ENCODE assay signal across 8 cellular contexts in the genomic region with DNA sequence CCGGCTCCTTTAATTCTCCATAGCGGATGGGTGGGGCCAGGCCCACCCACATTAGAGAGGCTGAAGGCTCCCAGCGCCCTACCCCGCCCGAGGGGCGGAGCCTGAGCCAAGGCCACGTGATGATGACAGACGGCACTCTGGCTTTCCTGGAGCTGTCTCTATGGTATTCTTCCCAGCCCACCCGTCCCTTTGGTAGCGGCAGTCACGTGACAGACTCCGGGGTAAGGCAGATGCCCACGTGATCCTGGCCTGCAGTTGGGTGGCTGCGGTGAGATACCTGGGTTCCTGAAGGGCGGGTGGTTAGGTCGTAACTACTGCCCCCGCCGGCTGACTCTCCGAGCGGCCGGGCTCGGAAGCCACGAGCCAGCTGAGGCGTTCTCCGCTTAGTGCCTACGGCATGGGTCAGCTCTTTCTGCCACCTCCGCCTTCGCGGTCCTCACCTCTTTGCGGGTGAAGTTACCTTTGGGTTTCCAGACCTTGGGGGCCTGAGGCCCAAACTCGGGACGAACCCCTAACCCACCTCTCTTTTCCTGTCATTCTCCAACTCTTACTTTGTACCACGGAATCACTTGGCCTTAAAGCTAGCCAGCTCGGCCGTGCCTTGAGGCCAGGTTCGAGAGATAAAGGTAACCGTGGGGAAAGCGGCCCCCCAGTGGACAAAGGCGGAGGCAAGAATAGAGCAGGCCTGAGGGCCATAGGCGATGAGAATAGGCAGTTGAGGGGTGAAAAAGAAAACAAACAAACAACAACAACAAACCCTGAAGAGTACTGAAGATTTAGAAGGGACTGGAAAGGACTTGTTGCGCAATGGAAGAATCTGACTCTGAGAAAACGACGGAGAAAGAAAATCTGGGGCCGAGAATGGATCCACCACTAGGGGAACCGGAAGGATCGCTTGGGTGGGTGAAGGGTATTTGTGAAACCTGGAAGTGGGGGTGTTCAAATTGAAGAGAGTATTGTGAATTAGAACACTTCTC.
DNase-seq lines count a peak whose midpoint lies in the region; ATAC-seq and TF ChIP-seq lines count a peak whose summit lies in the region.

Gene RRAGB (plus strand): TSS at position 229 of the 977 bp plus-strand sequence. CDS start 579 bp downstream, at position 808.

- TF ChIP-seq CTCF in AG09309 (IDR thresholded peaks at IDR 0.05; ENCODE audit: control insufficient read depth, insufficient read depth, low read depth, low read length, missing control alignments), result peak; percentile 61

- DNase-seq in AG09309 (ENCODE audit: low read depth) (peak; percentile 70), NCI-H226 (peak; percentile 91), iris pigment epithelial cell (ENCODE audit: low read depth) (peak; percentile 91)
- peak; percentile 59 to 81 (median 79) for DNase-seq in activated CD4-positive, CD25-positive, alpha-beta regulatory T cell (lab: John Stamatoyannopoulos, UW)
- peak; percentile 66 to 81 for DNase-seq in central memory CD8-positive, alpha-beta T cell (ENCODE audit: low spot score in 2 of 2)
- peak; percentile 73 to 84 for DNase-seq in stimulated activated CD4-positive, alpha-beta T cell treated with anti-CD3 and anti-CD28 coated beads, Interleukin-12 subunit alpha, Interleukin-12 subunit beta, amount 100 ng/mL, for 24 hours (ENCODE audit: low read depth in 2 of 2)

- ATAC-seq in GM18909 (IDR thresholded peaks at IDR 0.05; ENCODE audit: poor library complexity, unreplicated experiment) (peak; percentile 97), HG03175 (IDR thresholded peaks at IDR 0.05; ENCODE audit: unreplicated experiment) (peak; percentile 95)
- ATAC-seq in central memory CD8-positive, alpha-beta T cell (replicated peaks; ENCODE audit: extremely low read depth, poor library complexity, severe bottlenecking), result peak; percentile 96

- peaks cover 4% of the 10 kb centered on the region for H3K36me3 Mint-ChIP-seq in central memory CD8-positive, alpha-beta T cell (ENCODE audit: insufficient read depth)

- no peaks in the 10 kb centered on the region for H3K9me3 Mint-ChIP-seq in central memory CD8-positive, alpha-beta T cell

- H3K4me1 Mint-ChIP-seq in central memory CD8-positive, alpha-beta T cell, result peaks cover 26% of the 10 kb centered on the region

- no peaks in the 10 kb centered on the region for H3K27me3 Mint-ChIP-seq in central memory CD8-positive, alpha-beta T cell

- H3K4me3 Mint-ChIP-seq in central memory CD8-positive, alpha-beta T cell, result peak within 1 kb of the TSS; percentile 78

- H3K4me3 ChIP-seq in AG09309 (ENCODE audit: control insufficient read depth, low read depth, low read length), result peak within 1 kb of the TSS; percentile 79

- H3K27ac Mint-ChIP-seq in central memory CD8-positive, alpha-beta T cell (ENCODE audit: low read depth), result peak within 1 kb of the TSS; percentile 95

Comparison
In these comparisons a context has a peak if more than half of its experiments do, and no peak if none do; other contexts are left out.
1. Peak in every context shown above with its lines: DNase-seq, ATAC-seq and H3K4me3 ChIP-seq.